Comparison of ENCODE assay signal across 8 cellular contexts in the genomic region with DNA sequence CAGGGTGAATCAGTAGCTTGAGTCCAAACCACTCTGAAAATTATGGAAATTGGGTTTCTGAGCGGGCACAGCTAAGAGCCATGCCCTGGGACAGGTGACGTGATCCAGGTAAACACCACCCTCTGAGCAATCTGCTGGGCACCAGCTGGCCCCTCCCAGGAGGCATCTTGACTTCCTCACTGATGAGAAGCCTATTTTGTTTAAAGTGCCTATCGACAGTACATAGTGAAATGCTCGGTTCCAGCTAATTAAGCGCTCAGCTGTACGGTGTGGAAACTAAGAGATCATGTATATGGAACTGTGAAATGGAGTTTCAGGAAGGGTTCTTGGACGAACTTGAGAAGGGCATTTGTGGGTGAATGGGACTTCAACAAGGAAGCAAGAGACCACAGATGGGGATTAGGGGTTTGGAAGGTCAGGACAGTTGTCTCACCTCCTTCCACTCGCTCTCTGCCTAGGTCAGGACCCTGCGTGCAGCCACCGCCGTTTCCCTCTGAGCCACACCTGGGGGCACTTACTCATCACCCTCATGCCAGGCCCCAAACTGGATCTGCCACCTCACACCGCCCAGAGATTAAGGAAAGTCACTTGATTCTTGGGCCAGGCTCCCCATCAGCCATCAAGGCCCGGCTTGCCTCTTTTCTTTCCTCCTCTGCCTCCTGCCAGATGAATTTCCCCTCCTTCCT. TPM values are rescaled to one million over a fixed set of nuclear protein-coding genes. Genes with fewer than 3 reads are reported as not detected.
DNase-seq lines count a peak whose midpoint lies in the region; ATAC-seq and TF ChIP-seq lines count a peak whose summit lies in the region.

No MANE protein-coding gene starts in this region.

- CTCF ChIA-PET in activated naive CD4-positive, alpha-beta T cell treated with anti-CD3 and anti-CD28 coated beads for 36 hours (lab: Charles Lee) = interaction anchor here (0.7 to 7.0 kb wide), 6 partner anchors 16 to 433 kb away, joined by 3 to 67 read pairs (median 15); a partner anchor contains a TSS

- intact Hi-C loops in activated naive CD4-positive, alpha-beta T cell treated with anti-CD3 and anti-CD28 coated beads for 36 hours (cut with micrococcal nuclease) = loop anchor here (10.0 kb wide), 1 partner anchor 640 kb away; no protein-coding TSS in a partner anchor
- intact Hi-C loops in left lung (cut with DNase I) = no loop called here

- H3K4me3 ChIP-seq in left lung = peak overlapping the region in 1 of 2 donors; percentile 94
- H3K4me3 ChIP-seq in upper lobe of left lung = peak overlapping the region in 2 of 4 donors; percentile 83 to 97

- H3K9me3 Mint-ChIP-seq in activated naive CD4-positive, alpha-beta T cell treated with anti-CD3 and anti-CD28 coated beads for 36 hours = no peaks in the 10 kb centered on the region
- no peaks in the 10 kb centered on the region for H3K9me3 Mint-ChIP-seq in activated T-helper 17 cell treated with anti-CD3 and anti-CD28 coated beads, Interleukin-2, amount 50 U/mL, for 72 hours

- H3K4me1 Mint-ChIP-seq in activated naive CD4-positive, alpha-beta T cell treated with anti-CD3 and anti-CD28 coated beads for 36 hours (ENCODE audit: low read depth) = peaks cover 72% of the 10 kb centered on the region
- H3K4me1 Mint-ChIP-seq in activated T-helper 17 cell treated with anti-CD3 and anti-CD28 coated beads, Interleukin-2, amount 50 U/mL, for 72 hours = peaks cover 31% of the 10 kb centered on the region

- DNase-seq in activated naive CD4-positive, alpha-beta T cell treated with anti-CD3 and anti-CD28 coated beads for 36 hours = no peak
- no peak for DNase-seq in activated naive CD4-positive, alpha-beta T cell treated with Interleukin-2 at 50 U/mL for 16 hours
- peak; percentile 29 to 74 for DNase-seq in left lung
- DNase-seq in upper lobe of left lung = peak in 1 of 2 donors; percentile 76

- H3K27me3 ChIP-seq in left lung (no peaks in the 10 kb centered on the region), upper lobe of left lung (no peaks in the 10 kb centered on the region)

- no peaks in the 10 kb centered on the region for H3K9me3 ChIP-seq in left lung
- no peaks in the 10 kb centered on the region for H3K9me3 ChIP-seq in upper lobe of left lung

- WGBS in upper lobe of left lung, 2 donors = 65 to 72% methylated on average over 13 of the region's 13 CpGs

- ATAC-seq in activated T-helper 17 cell treated with anti-CD3 and anti-CD28 coated beads, Interleukin-2, amount 50 U/mL, for 72 hours (replicated peaks) = no peak
- ATAC-seq in left lung = no peak
- no peak for ATAC-seq in upper lobe of left lung (ENCODE audit: low FRiP score in 2 of 2)
- no peak for ATAC-seq in GM18909 (IDR thresholded peaks at IDR 0.05; ENCODE audit: poor library complexity, unreplicated experiment)
- no peak for ATAC-seq in GM21367 (IDR thresholded peaks at IDR 0.05; ENCODE audit: unreplicated experiment)
- ATAC-seq in HG03095 (IDR thresholded peaks at IDR 0.05; ENCODE audit: unreplicated experiment) = no peak

- no peak for TF ChIP-seq EP300 in upper lobe of left lung (IDR thresholded peaks at IDR 0.05)

- H3K4me1 ChIP-seq in left lung (peaks cover 45 to 83% of the 10 kb centered on the region in 2 donors), upper lobe of left lung (peaks cover 64 to 85% (median 72%) of the 10 kb centered on the region in 4 donors)

- TF ChIP-seq POLR2A in upper lobe of left lung (IDR thresholded peaks at IDR 0.05) = no peak

- peak overlapping the region; percentile 13 to 100 for H3K27ac ChIP-seq in left lung
- peak overlapping the region; percentile 99 to 100 (median 99) for H3K27ac ChIP-seq in upper lobe of left lung

- no peaks in the 10 kb centered on the region for H3K27me3 Mint-ChIP-seq in activated naive CD4-positive, alpha-beta T cell treated with anti-CD3 and anti-CD28 coated beads for 36 hours (ENCODE audit: low read depth)
- H3K27me3 Mint-ChIP-seq in activated T-helper 17 cell treated with anti-CD3 and anti-CD28 coated beads, Interleukin-2, amount 50 U/mL, for 72 hours = peaks cover under 1% of the 10 kb centered on the region

- H3K36me3 ChIP-seq in left lung (peaks cover 0 to 11% of the 10 kb centered on the region in 2 donors), upper lobe of left lung (peaks cover 0 to 12% (median 0%) of the 10 kb centered on the region in 4 donors)

- H3K36me3 Mint-ChIP-seq in activated naive CD4-positive, alpha-beta T cell treated with anti-CD3 and anti-CD28 coated beads for 36 hours (ENCODE audit: low read depth) = peaks cover 14% of the 10 kb centered on the region
- peaks cover 25% of the 10 kb centered on the region for H3K36me3 Mint-ChIP-seq in activated T-helper 17 cell treated with anti-CD3 and anti-CD28 coated beads, Interleukin-2, amount 50 U/mL, for 72 hours (ENCODE audit: low read depth)

- H3K27ac Mint-ChIP-seq in activated naive CD4-positive, alpha-beta T cell treated with anti-CD3 and anti-CD28 coated beads for 36 hours = peak overlapping the region; percentile 73
- H3K27ac Mint-ChIP-seq in activated T-helper 17 cell treated with anti-CD3 and anti-CD28 coated beads, Interleukin-2, amount 50 U/mL, for 72 hours = peak overlapping the region; percentile 97

- TF ChIP-seq CTCF in left lung (IDR thresholded peaks at IDR 0.05) (no peak), upper lobe of left lung (IDR thresholded peaks at IDR 0.05) (no peak)

- peak overlapping the region; percentile 48 for H3K4me3 Mint-ChIP-seq in activated naive CD4-positive, alpha-beta T cell treated with anti-CD3 and anti-CD28 coated beads for 36 hours
- H3K4me3 Mint-ChIP-seq in activated T-helper 17 cell treated with anti-CD3 and anti-CD28 coated beads, Interleukin-2, amount 50 U/mL, for 72 hours = peak overlapping the region; percentile 88

RNA-seq across cellular contexts. Expression of a gene that starts 3.2 kb away (rescaled TPM):
- 10 to 100 TPM; 24.5 to 25.3 TPM for total RNA-seq in activated naive CD4-positive, alpha-beta T cell treated with anti-CD3 and anti-CD28 coated beads for 36 hours
- total RNA-seq in activated T-helper 17 cell treated with anti-CD3 and anti-CD28 coated beads, Interleukin-2, amount 50 U/mL, for 72 hours = 10 to 100 TPM; 10.1 to 19.1 TPM
- total RNA-seq in left lung (10 to 100 TPM; 27.7 to 29.2 TPM), upper lobe of left lung (10 to 100 TPM; 28.3 to 86.2 (median 34.4) TPM)

RNA-seq across cellular contexts. Expression of a gene that starts 18.5 kb away (rescaled TPM):
- total RNA-seq in activated naive CD4-positive, alpha-beta T cell treated with anti-CD3 and anti-CD28 coated beads for 36 hours = under 1 TPM; 0.59 to 0.86 TPM
- total RNA-seq in activated T-helper 17 cell treated with anti-CD3 and anti-CD28 coated beads, Interleukin-2, amount 50 U/mL, for 72 hours = 1 to 10 TPM; 1.3 to 2.2 TPM
- under 1 TPM; 0.29 to 0.79 TPM for total RNA-seq in left lung
- total RNA-seq in upper lobe of left lung = 10 to 100 TPM in 1 of 6 donors, 1 to 10 TPM in 3, under 1 TPM in 2; 0.14 to 11.0 (median 1.0) TPM

Comparison
In these comparisons a context has a peak if more than half of its experiments do, and no peak if none do; other contexts are left out.
1. DNase-seq: peak in left lung (2 of 2); none in activated naive CD4-positive, alpha-beta T cell treated with anti-CD3 and anti-CD28 coated beads for 36 hours (single experiment) and activated naive CD4-positive, alpha-beta T cell treated with Interleukin-2 at 50 U/mL for 16 hours (single experiment).